Comparison of ENCODE assay signal across 28 cellular contexts in the genomic region with DNA sequence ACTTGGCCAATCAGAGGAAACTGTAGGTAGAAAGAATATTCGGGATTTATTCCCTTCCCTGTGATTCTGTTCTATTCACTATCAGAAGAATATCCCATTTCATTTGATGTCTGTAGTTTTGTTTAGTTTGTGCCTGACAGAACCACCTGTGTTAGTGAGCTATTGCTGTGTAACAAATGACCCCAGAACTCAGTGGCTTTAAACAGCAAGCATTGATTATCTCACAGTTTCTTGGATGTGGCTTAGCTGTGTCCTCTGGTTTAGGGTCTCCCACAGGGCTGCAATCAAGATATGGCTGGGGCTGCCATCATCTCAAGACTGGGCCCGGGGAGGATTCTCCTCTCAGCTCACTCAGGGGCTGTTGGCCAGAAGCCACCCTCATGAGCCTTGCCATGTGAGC.
"Had no signal": no experiment of that assay in that cellular context is flagged by ENCODE, and none has a peak within 500 bp of the region (broad histone marks: within the 10 kb centered on the region; RNA-seq: fewer than 3 reads in every experiment).

No MANE protein-coding gene starts in this region.

- H3K4me1 ChIP-seq: neural progenitor cell, parathyroid adenoma, uterus had no signal

- H3K4me3 ChIP-seq: neural progenitor cell, psoas muscle, skin epidermis, smooth muscle cell, spleen, suprapubic skin, testis, tibial artery, transverse colon, upper lobe of right lung, uterus had no signal

- H3K36me3 ChIP-seq: neural progenitor cell, spleen, suprapubic skin, tibial artery, transverse colon, upper lobe of right lung, uterus had no signal

- H3K9ac ChIP-seq: neural progenitor cell, parathyroid adenoma had no signal

- H3K27me3 ChIP-seq: neural progenitor cell, spleen, suprapubic skin, testis, tibial artery, transverse colon, upper lobe of right lung, uterus had no signal

- H2AFZ ChIP-seq: neural progenitor cell, parathyroid adenoma had no signal

- H3K4me2 ChIP-seq: neural progenitor cell, smooth muscle cell had no signal

- ATAC-seq: naive thymus-derived CD4-positive, alpha-beta T cell; natural killer cell; psoas muscle; right cardiac atrium; sciatic nerve; stimulated activated memory B cell treated with anti-CD40 and anti-IgM and Interleukin-4, amounts not matched to agents 10 μg/mL and 1 μg/mL and 100 μg/mL, for 72 hours; stimulated activated naive CD8-positive, alpha-beta T cell treated with anti-CD3 and anti-CD28 coated beads, Interleukin-15, amount 100 ng/mL, for 72 hours; stimulated activated naive CD8-positive, alpha-beta T cell treated with anti-CD3 and anti-CD28 coated beads, Interleukin-15, Interleukin-2, amounts not matched to agents 100 U/mL and 50 U/mL, for 24 hours; upper lobe of right lung had no signal

- DNase-seq: naive thymus-derived CD4-positive, alpha-beta T cell; natural killer cell; occipital lobe; posterior cingulate gyrus; psoas muscle; right cardiac atrium; spleen; stimulated activated CD4-positive, alpha-beta T cell treated with anti-CD3 and anti-CD28 coated beads, Interleukin-12 subunit alpha, Interleukin-12 subunit beta, amount 100 ng/mL, for 4 hours; stimulated activated CD4-positive, alpha-beta T cell treated with anti-CD3 and anti-CD28 coated beads, Interleukin-1b, Interleukin-23, amount 100 ng/mL, for 48 hours; stimulated activated CD4-positive, alpha-beta T cell treated with anti-CD3 and anti-CD28 coated beads, Interleukin-4, amount 100 ng/mL, for 1 hour; stimulated activated CD4-positive, alpha-beta T cell treated with anti-CD3 and anti-CD28 coated beads, Interleukin-4, amount 100 ng/mL, for 4 hours; stimulated activated CD8-positive, alpha-beta memory T cell treated with anti-CD3 and anti-CD28 coated beads, Interleukin-4, amount 100 ng/mL, for 48 hours; stimulated activated naive CD4-positive, alpha-beta T cell; stimulated activated naive CD8-positive, alpha-beta T cell treated with anti-CD3 and anti-CD28 coated beads, Interleukin-15, amount 100 ng/mL, for 72 hours; stimulated activated naive CD8-positive, alpha-beta T cell treated with anti-CD3 and anti-CD28 coated beads, Interleukin-15, Interleukin-2, amounts not matched to agents 100 U/mL and 50 U/mL, for 24 hours; substantia nigra; testis; tibial artery; transverse colon; upper lobe of right lung; uterus had no signal

- H3K27ac ChIP-seq: neural progenitor cell, parathyroid adenoma, psoas muscle, skin epidermis, suprapubic skin, testis, tibial artery, transverse colon, upper lobe of right lung, uterus had no signal

- H3K9me3 ChIP-seq: psoas muscle, suprapubic skin, testis, tibial artery, transverse colon, upper lobe of right lung, uterus had no signal
